ENCODE assay signal across 22 cellular contexts in the genomic region with DNA sequence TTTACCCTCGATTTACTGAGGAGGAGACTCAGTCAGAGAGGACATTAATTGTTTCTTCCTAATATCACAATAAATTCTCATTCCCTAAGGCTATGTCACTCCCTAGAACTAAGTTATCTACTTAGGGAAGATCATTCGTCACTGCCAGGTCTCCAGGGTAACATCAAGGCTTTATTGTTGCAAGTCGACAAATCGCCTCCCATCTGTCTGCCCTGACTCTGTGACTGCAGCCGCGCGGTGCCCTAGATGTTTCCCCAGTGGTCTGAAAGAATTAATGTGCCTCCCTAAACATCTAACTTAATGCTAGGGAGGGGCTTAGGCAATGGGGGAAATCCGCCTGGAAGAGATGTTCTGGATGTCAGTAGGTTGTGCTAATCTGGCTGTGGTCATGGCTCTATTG.
"Had no signal": no experiment of that assay in that cellular context is flagged by ENCODE, and none has a peak within 500 bp of the region (broad histone marks: within the 10 kb centered on the region; RNA-seq: fewer than 3 reads in every experiment).

No MANE protein-coding gene starts in this region.

- ATAC-seq: activated T-cell treated with anti-CD3 and anti-CD28 coated beads, Interleukin-2, amount 50 U/mL, for 4 hours; activated T-helper 17 cell treated with anti-CD3 and anti-CD28 coated beads, Interleukin-2, amount 50 U/mL, for 72 hours had no signal

- H3K27me3 Mint-ChIP-seq: activated CD4-positive, alpha-beta T cell treated with anti-CD3 and anti-CD28 coated beads, Interleukin-2, amount 10 ng/mL, durations not matched to agents 24 days and 14 days had no signal

- H3K9me3 Mint-ChIP-seq: activated CD4-positive, alpha-beta T cell treated with anti-CD3 and anti-CD28 coated beads, Interleukin-2, amount 10 ng/mL, durations not matched to agents 24 days and 14 days; activated naive CD4-positive, alpha-beta T cell treated with anti-CD3 and anti-CD28 coated beads for 36 hours; activated T-cell treated with anti-CD3 and anti-CD28 coated beads, Interleukin-2, amount 50 U/mL, for 4 hours; activated T-helper 17 cell treated with anti-CD3 and anti-CD28 coated beads, Interleukin-2, amount 50 U/mL, for 72 hours; T-helper 1 cell treated with Interleukin-12 subunit alpha and Interleukin-12 subunit beta and Interleukin-4 antibody, amounts not matched to agents 30 μg/mL and 1 μg/mL, for 36 hours; WTC11 had no signal

- H3K4me3 Mint-ChIP-seq: activated CD4-positive, alpha-beta T cell treated with anti-CD3 and anti-CD28 coated beads, Interleukin-2, amount 10 ng/mL, durations not matched to agents 24 days and 14 days; activated naive CD4-positive, alpha-beta T cell treated with anti-CD3 and anti-CD28 coated beads for 36 hours; activated naive CD8-positive, alpha-beta T cell; activated T-cell treated with anti-CD3 and anti-CD28 coated beads, Interleukin-2, amount 50 U/mL, for 4 hours; activated T-helper 17 cell treated with anti-CD3 and anti-CD28 coated beads, Interleukin-2, amount 50 U/mL, for 72 hours; T-helper 1 cell treated with Interleukin-12 subunit alpha and Interleukin-12 subunit beta and Interleukin-4 antibody, amounts not matched to agents 30 μg/mL and 1 μg/mL, for 36 hours; WTC11 had no signal

- H3K27me3 ChIP-seq: brain microvascular endothelial cell, cardiac muscle cell had no signal

- H3K36me3 Mint-ChIP-seq: activated naive CD8-positive, alpha-beta T cell; WTC11 had no signal

- H3K4me3 ChIP-seq: cardiac muscle cell, PC-9 had no signal

- DNase-seq: activated CD4-positive, alpha-beta T cell treated with anti-CD3 and anti-CD28 coated beads, Interleukin-2, amount 10 ng/mL, durations not matched to agents 24 days and 14 days; activated CD4-positive, alpha-beta T cell treated with anti-CD3 and anti-CD28 coated beads, Interleukin-2, amount 50 U/mL, for 48 hours; activated CD4-positive, CD25-positive, alpha-beta regulatory T cell treated with anti-CD3 and anti-CD28 coated beads, Interleukin-2, amount 50 U/mL, for 72 hours; activated CD8-positive, alpha-beta memory T cell treated with anti-CD3 and anti-CD28 coated beads for 24 hours; activated gamma-delta T cell; activated naive CD4-positive, alpha-beta T cell treated with anti-CD3 and anti-CD28 coated beads for 36 hours; activated T-cell treated with anti-CD3 and anti-CD28 coated beads, Interleukin-2, amount 50 U/mL, for 4 hours; brain microvascular endothelial cell; KG1; NCI-H1048; NCI-H146; NCI-H187 treated with DMSO at 0.1 percent for 48 hours; NCI-H2081 treated with DMSO at 0.1 percent for 48 hours; NCI-H226; NCI-H526; PC-9; SHP77 treated with DMSO at 0.1 percent for 48 hours had no signal

- H3K4me1 Mint-ChIP-seq: activated CD4-positive, alpha-beta T cell treated with anti-CD3 and anti-CD28 coated beads, Interleukin-2, amount 10 ng/mL, durations not matched to agents 24 days and 14 days; activated T-helper 17 cell treated with anti-CD3 and anti-CD28 coated beads, Interleukin-2, amount 50 U/mL, for 72 hours had no signal

- H3K36me3 ChIP-seq: brain microvascular endothelial cell, cardiac muscle cell had no signal

- H3K27ac Mint-ChIP-seq: activated CD4-positive, alpha-beta T cell treated with anti-CD3 and anti-CD28 coated beads, Interleukin-2, amount 10 ng/mL, durations not matched to agents 24 days and 14 days; activated naive CD4-positive, alpha-beta T cell treated with anti-CD3 and anti-CD28 coated beads for 36 hours; activated naive CD8-positive, alpha-beta T cell; activated T-helper 17 cell treated with anti-CD3 and anti-CD28 coated beads, Interleukin-2, amount 50 U/mL, for 72 hours; T-helper 1 cell treated with Interleukin-12 subunit alpha and Interleukin-12 subunit beta and Interleukin-4 antibody, amounts not matched to agents 30 μg/mL and 1 μg/mL, for 36 hours; WTC11 had no signal
